15 cellular contexts compared by ENCODE assay signal in genomic region chr11:77136074-77136473, GRCh38. TPM values are rescaled to one million over a fixed set of nuclear protein-coding genes. Genes with fewer than 3 reads are reported as not detected.
DNase-seq lines count a peak whose midpoint lies in the region; ATAC-seq and TF ChIP-seq lines count a peak whose summit lies in the region.
"Had no signal": no experiment of that assay in that cellular context is flagged by ENCODE, and none has a peak within 500 bp of the region (broad histone marks: within the 10 kb centered on the region; RNA-seq: fewer than 3 reads in every experiment).

No MANE protein-coding gene starts in this region.

- H4K20me1 ChIP-seq in BLaER1 (no peaks in the 10 kb centered on the region), GM23248 (ENCODE audit: insufficient read depth) (no peaks in the 10 kb centered on the region)

- peaks cover 70% of the 10 kb centered on the region for H3K4me1 ChIP-seq in BLaER1
- H3K4me1 ChIP-seq in GM23248 (ENCODE audit: insufficient read depth): peaks cover 7% of the 10 kb centered on the region

- in situ Hi-C loops in GM23248 (cut with MboI): no loop called here

- H2AFZ ChIP-seq in GM23248: no peak overlapping the region

- H3K36me3 ChIP-seq in BLaER1: no peaks in the 10 kb centered on the region
- H3K36me3 ChIP-seq in GM23248 (ENCODE audit: low read depth): no peaks in the 10 kb centered on the region
- no peaks in the 10 kb centered on the region for H3K36me3 ChIP-seq in H7 (replicated peaks; ENCODE audit: control insufficient read depth, insufficient read depth, low read length)
- H3K36me3 ChIP-seq: stomach had no signal

- no peak overlapping the region for H3K4me3 Mint-ChIP-seq in stimulated activated memory B cell treated with anti-CD40 and anti-IgM and Interleukin-4, amounts not matched to agents 10 μg/mL and 1 μg/mL and 100 μg/mL, for 72 hours
- H3K4me3 Mint-ChIP-seq: CD4-positive, alpha-beta T cell; nephron; T-helper 17 cell had no signal

- H3K27me3 ChIP-seq in BLaER1 (no peaks in the 10 kb centered on the region), GM23248 (replicated peaks; ENCODE audit: insufficient read depth) (no peaks in the 10 kb centered on the region), H7 (ENCODE audit: control insufficient read depth, insufficient read depth, low read length) (no peaks in the 10 kb centered on the region)

- 0 out of 2 replicates have a peak, but pooled peaks cover 3% of the 10 kb centered on the region for H3F3A ChIP-seq in GM23248 (ENCODE audit: insufficient read depth)

- peak overlapping the region; percentile 96 for H3K4me2 ChIP-seq in BLaER1
- no peak overlapping the region for H3K4me2 ChIP-seq in GM23248 (ENCODE audit: unreplicated experiment)

- no peak overlapping the region for H3K4me3 ChIP-seq in BLaER1
- no peak overlapping the region for H3K4me3 ChIP-seq in GM23248
- no peak overlapping the region for H3K4me3 ChIP-seq in fibroblast of pulmonary artery (replicated peaks; ENCODE audit: low read depth, low read length)
- H3K4me3 ChIP-seq in H7 (ENCODE audit: insufficient read depth, low read depth, low read length): no peak overlapping the region
- H3K4me3 ChIP-seq: stomach had no signal

- no peaks in the 10 kb centered on the region for H3K4me1 Mint-ChIP-seq in stimulated activated memory B cell treated with anti-CD40 and anti-IgM and Interleukin-4, amounts not matched to agents 10 μg/mL and 1 μg/mL and 100 μg/mL, for 72 hours

- no peaks in the 10 kb centered on the region for H3K79me2 ChIP-seq in GM23248 (ENCODE audit: insufficient read depth)

- H3K9me3 Mint-ChIP-seq in stimulated activated memory B cell treated with anti-CD40 and anti-IgM and Interleukin-4, amounts not matched to agents 10 μg/mL and 1 μg/mL and 100 μg/mL, for 72 hours: no peaks in the 10 kb centered on the region
- H3K9me3 Mint-ChIP-seq: CD4-positive, alpha-beta T cell; nephron had no signal

- H3K27me3 Mint-ChIP-seq in stimulated activated memory B cell treated with anti-CD40 and anti-IgM and Interleukin-4, amounts not matched to agents 10 μg/mL and 1 μg/mL and 100 μg/mL, for 72 hours: peaks cover 39% of the 10 kb centered on the region

- H3K27ac Mint-ChIP-seq in stimulated activated memory B cell treated with anti-CD40 and anti-IgM and Interleukin-4, amounts not matched to agents 10 μg/mL and 1 μg/mL and 100 μg/mL, for 72 hours: no peak overlapping the region
- H3K27ac Mint-ChIP-seq: CD4-positive, alpha-beta T cell; nephron; T-helper 17 cell had no signal

- H3K9ac ChIP-seq in BLaER1 (no peak overlapping the region), GM23248 (no peak overlapping the region)

- no peak overlapping the region; the same call in 1 of the 2 replicates for H3K27ac ChIP-seq in BLaER1
- H3K27ac ChIP-seq in GM23248: no peak overlapping the region
- H3K27ac ChIP-seq: stomach had no signal

- DNase-seq in GM23248 (peak; percentile 74), fibroblast of pulmonary artery (ENCODE audit: low read depth) (peak; percentile 34), epidermal melanocyte (ENCODE audit: insufficient read length, low spot score) (no peak), H7 (no peak)
- DNase-seq: activated gamma-delta T cell treated with Interleukin-2 at 50 U/mL for 16 hours; CD4-positive, alpha-beta T cell; cerebellar nuclear complex; stomach; T-helper 17 cell had no signal

- WGBS in GM23248 (ENCODE audit: low coverage in 1 of 2, low lambda C conversion rate in 2 of 2, missing lambda C conversion rate in 2 of 2), 2 experiments: 38 to 42% methylated on average over 8 of the region's 8 CpGs

- TF ChIP-seq CTCF in fibroblast of pulmonary artery (IDR thresholded peaks at IDR 0.05; ENCODE audit: low read length, missing control alignments): no peak

- H3K9me3 ChIP-seq in BLaER1 (0 out of 2 replicates have a peak, but pooled peaks cover 4% of the 10 kb centered on the region), GM23248 (ENCODE audit: low read depth) (no peaks in the 10 kb centered on the region)
- H3K9me3 ChIP-seq: stomach had no signal

- H3K9me2 ChIP-seq in GM23248 (ENCODE audit: insufficient read depth): no peaks in the 10 kb centered on the region

- peak; percentile 69 for ATAC-seq in SK-N-SH treated with all-trans-retinoic acid at 6 μM for 48 hours
- no peak for ATAC-seq in HG03025 (IDR thresholded peaks at IDR 0.05; ENCODE audit: low FRiP score, unreplicated experiment)
- ATAC-seq in stimulated activated memory B cell treated with anti-CD40 and anti-IgM and Interleukin-4, amounts not matched to agents 10 μg/mL and 1 μg/mL and 100 μg/mL, for 72 hours: no peak
- ATAC-seq: T-helper 17 cell had no signal

- H3K36me3 Mint-ChIP-seq in stimulated activated memory B cell treated with anti-CD40 and anti-IgM and Interleukin-4, amounts not matched to agents 10 μg/mL and 1 μg/mL and 100 μg/mL, for 72 hours: no peaks in the 10 kb centered on the region

TF ChIP-seq in SK-N-SH treated with all-trans-retinoic acid at 6 μM for 48 hours, 23 proteins besides CTCF, POLR2A, EP300 and RAD21:
- no peak for TF ChIP-seq CREB5 (CRISPR knock-in tag; IDR thresholded peaks at IDR 0.05; ENCODE audit: low read depth)
- no peak for TF ChIP-seq ZFP3 (CRISPR knock-in tag; IDR thresholded peaks at IDR 0.05)
- TF ChIP-seq TOX (CRISPR knock-in tag; IDR thresholded peaks at IDR 0.05; ENCODE audit: borderline replicate concordance): no peak
- TF ChIP-seq TCF4 (CRISPR knock-in tag; IDR thresholded peaks at IDR 0.05; ENCODE audit: borderline replicate concordance): no peak
- TF ChIP-seq BACH2 (CRISPR knock-in tag; IDR thresholded peaks at IDR 0.05; ENCODE audit: borderline replicate concordance): no peak
- no peak for TF ChIP-seq ISL1 (CRISPR knock-in tag; IDR thresholded peaks at IDR 0.05)
- no peak for TF ChIP-seq ZFP30 (CRISPR knock-in tag; IDR thresholded peaks at IDR 0.05)

RNA-seq across cellular contexts. Expression of gene MYO7A, which starts 8.0 kb away (rescaled TPM):
- not detected in 2 replicates for total RNA-seq in GM23248 (2014; rRNA removed; shearing (Covaris generic))
- not detected in 2 replicates for polyA plus RNA-seq in GM23248 (2016; fragmentation: Nextera tagmentation; extraction: Ambion mirVana)
- 1.8 and 2.2 TPM in 2 replicates for total RNA-seq in H7 (2014; rRNA removed; shearing (Covaris generic))

RNA-seq across cellular contexts. Expression of gene OMP, which starts 33.4 kb away (rescaled TPM):
- total RNA-seq in GM23248 (2014; rRNA removed; shearing (Covaris generic)): not detected in 2 replicates
- not detected in 2 replicates for polyA plus RNA-seq in GM23248 (2016; fragmentation: Nextera tagmentation; extraction: Ambion mirVana)
- total RNA-seq in H7 (2014; rRNA removed; shearing (Covaris generic)): not detected in 2 replicates
- total RNA-seq: CD4-positive, alpha-beta T cell; lower leg skin; T-helper 17 cell had no signal

Comparison
In these comparisons a context has a peak if more than half of its experiments do, and no peak if none do; other contexts are left out.
1. DNase-seq: peak in GM23248 (single experiment) and fibroblast of pulmonary artery (single experiment); none in epidermal melanocyte (single experiment) and H7 (single experiment).